ENCODE assay signal across 1 cellular context in genomic region chr17:75031972-75032895, GRCh38.
TF ChIP-seq lines count a peak whose summit lies in the region.

No MANE protein-coding gene starts in this region.

TF ChIP-seq in A549, 52 proteins besides CTCF, POLR2A, EP300 and RAD21:
- TF ChIP-seq BCL3 (IDR thresholded peaks at IDR 0.05) (no peak), REST (IDR thresholded peaks at IDR 0.05) (no peak), RFX5 (IDR thresholded peaks at IDR 0.05) (no peak), PHF8 (IDR thresholded peaks at IDR 0.05; ENCODE audit: borderline replicate concordance, low read depth) (no peak), EHF (CRISPR knock-in tag; IDR thresholded peaks at IDR 0.05) (no peak), HOXB13 (CRISPR knock-in tag; IDR thresholded peaks at IDR 0.05; ENCODE audit: low read depth) (no peak), ZFP36 (IDR thresholded peaks at IDR 0.05; ENCODE audit: borderline replicate concordance, partially characterized antibody) (no peak), MYC (IDR thresholded peaks at IDR 0.05; ENCODE audit: borderline replicate concordance, low read length) (no peak), USF2 (IDR thresholded peaks at IDR 0.05) (peak; percentile 17; the same call in 1 of the 2 replicates), SREBF2 (IDR thresholded peaks at IDR 0.05) (no peak), HMGXB4 (CRISPR knock-in tag; IDR thresholded peaks at IDR 0.05; ENCODE audit: borderline replicate concordance) (no peak), MAX (IDR thresholded peaks at IDR 0.05) (peak; percentile 55; the same call in 1 of the 2 replicates), E2F6 (IDR thresholded peaks at IDR 0.05; ENCODE audit: borderline replicate concordance, low read depth) (0 out of 2 replicates have a peak, but pooled peaks have one; percentile 25), TFCP2L1 (CRISPR knock-in tag; IDR thresholded peaks at IDR 0.05) (no peak), MAFK (IDR thresholded peaks at IDR 0.05; ENCODE audit: partially characterized antibody) (peak; percentile 33), ZC3H11A (IDR thresholded peaks at IDR 0.05) (0 out of 2 replicates have a peak, but pooled peaks have one; percentile 2), ELK1 (IDR thresholded peaks at IDR 0.05; ENCODE audit: low read depth, low read length) (no peak), ATOH8 (CRISPR knock-in tag; IDR thresholded peaks at IDR 0.05; ENCODE audit: low read depth) (no peak), NR3C1 (IDR thresholded peaks at IDR 0.05) (no peak), BHLHE40 (IDR thresholded peaks at IDR 0.05; ENCODE audit: low read depth, low read length) (no peak), RCOR1 (IDR thresholded peaks at IDR 0.05; ENCODE audit: low read depth, low read length) (no peak)
